1 cellular context compared by ENCODE assay signal in the genomic region with DNA sequence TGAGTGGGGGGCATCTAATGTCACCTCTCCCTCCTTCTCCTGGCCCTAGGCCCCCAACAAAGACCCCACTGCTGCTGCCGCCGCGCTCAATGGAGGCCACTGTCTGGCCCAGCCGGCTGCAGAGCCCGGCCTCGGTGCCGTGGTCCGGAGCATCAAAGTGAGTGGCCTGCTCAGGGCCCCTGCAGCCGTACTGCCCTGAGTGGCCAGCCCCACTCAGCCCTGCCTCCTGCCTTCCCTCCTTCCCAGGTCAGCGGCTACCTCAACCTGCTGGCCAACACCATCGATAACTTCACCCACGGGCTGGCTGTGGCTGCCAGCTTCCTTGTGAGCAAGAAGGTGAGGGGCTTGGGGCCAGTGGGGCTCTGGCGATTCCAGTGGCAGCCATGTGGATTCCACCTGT.
TF ChIP-seq lines count a peak whose summit lies in the region.

No MANE protein-coding gene starts in this region.

TF ChIP-seq in IMR-90, 13 proteins besides CTCF, POLR2A, EP300 and RAD21:
- no peak for TF ChIP-seq RFX5 (IDR thresholded peaks at IDR 0.05; ENCODE audit: low read depth, low read length)
- no peak for TF ChIP-seq SMC3 (IDR thresholded peaks at IDR 0.05; ENCODE audit: low read depth, low read length)
- TF ChIP-seq BHLHE40 (IDR thresholded peaks at IDR 0.05; ENCODE audit: low read depth, low read length) = no peak
- TF ChIP-seq, protein P1, sequence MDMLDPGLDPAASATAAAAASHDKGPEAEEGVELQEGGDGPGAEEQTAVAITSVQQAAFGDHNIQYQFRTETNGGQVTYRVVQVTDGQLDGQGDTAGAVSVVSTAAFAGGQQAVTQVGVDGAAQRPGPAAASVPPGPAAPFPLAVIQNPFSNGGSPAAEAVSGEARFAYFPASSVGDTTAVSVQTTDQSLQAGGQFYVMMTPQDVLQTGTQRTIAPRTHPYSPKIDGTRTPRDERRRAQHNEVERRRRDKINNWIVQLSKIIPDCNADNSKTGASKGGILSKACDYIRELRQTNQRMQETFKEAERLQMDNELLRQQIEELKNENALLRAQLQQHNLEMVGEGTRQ (IDR thresholded peaks at IDR 0.05; ENCODE audit: low read depth, low read length) = no peak
- no peak for TF ChIP-seq FOS (IDR thresholded peaks at IDR 0.05; ENCODE audit: low read depth, low read length)
- TF ChIP-seq MXI1 (IDR thresholded peaks at IDR 0.05; ENCODE audit: borderline replicate concordance, low read depth, low read length) = no peak
- TF ChIP-seq RCOR1 (IDR thresholded peaks at IDR 0.05; ENCODE audit: insufficient replicate concordance, low read length) = no peak
- TF ChIP-seq CEBPB (IDR thresholded peaks at IDR 0.05; ENCODE audit: low read depth, low read length) = no peak
- no peak for TF ChIP-seq MAZ (IDR thresholded peaks at IDR 0.05; ENCODE audit: borderline replicate concordance, low read depth, low read length)
- no peak for TF ChIP-seq NFE2L2 (IDR thresholded peaks at IDR 0.05; ENCODE audit: low read depth, low read length)
- no peak for TF ChIP-seq CHD1 (IDR thresholded peaks at IDR 0.05; ENCODE audit: low read depth, low read length)
- TF ChIP-seq MAFK (IDR thresholded peaks at IDR 0.05; ENCODE audit: low read depth, low read length) = no peak
- TF ChIP-seq, protein P2, sequence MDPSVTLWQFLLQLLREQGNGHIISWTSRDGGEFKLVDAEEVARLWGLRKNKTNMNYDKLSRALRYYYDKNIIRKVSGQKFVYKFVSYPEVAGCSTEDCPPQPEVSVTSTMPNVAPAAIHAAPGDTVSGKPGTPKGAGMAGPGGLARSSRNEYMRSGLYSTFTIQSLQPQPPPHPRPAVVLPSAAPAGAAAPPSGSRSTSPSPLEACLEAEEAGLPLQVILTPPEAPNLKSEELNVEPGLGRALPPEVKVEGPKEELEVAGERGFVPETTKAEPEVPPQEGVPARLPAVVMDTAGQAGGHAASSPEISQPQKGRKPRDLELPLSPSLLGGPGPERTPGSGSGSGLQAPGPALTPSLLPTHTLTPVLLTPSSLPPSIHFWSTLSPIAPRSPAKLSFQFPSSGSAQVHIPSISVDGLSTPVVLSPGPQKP (IDR thresholded peaks at IDR 0.05; ENCODE audit: borderline replicate concordance, low read depth, low read length) = no peak
